1 cellular context compared by ENCODE assay signal in genomic region chr1:206824327-206824726, GRCh38.
TF ChIP-seq lines count a peak whose summit lies in the region.

No MANE protein-coding gene starts in this region.

TF ChIP-seq in K562, 482 proteins besides CTCF, POLR2A, EP300 and RAD21:
- no peak for TF ChIP-seq SREBF2 (CRISPR knock-in tag; IDR thresholded peaks at IDR 0.05)
- 0 out of 2 replicates have a peak, but pooled peaks have one; percentile 2 for TF ChIP-seq SPI1 (IDR thresholded peaks at IDR 0.05; ENCODE audit: borderline replicate concordance, low read depth, low read length)
- TF ChIP-seq, protein P1, sequence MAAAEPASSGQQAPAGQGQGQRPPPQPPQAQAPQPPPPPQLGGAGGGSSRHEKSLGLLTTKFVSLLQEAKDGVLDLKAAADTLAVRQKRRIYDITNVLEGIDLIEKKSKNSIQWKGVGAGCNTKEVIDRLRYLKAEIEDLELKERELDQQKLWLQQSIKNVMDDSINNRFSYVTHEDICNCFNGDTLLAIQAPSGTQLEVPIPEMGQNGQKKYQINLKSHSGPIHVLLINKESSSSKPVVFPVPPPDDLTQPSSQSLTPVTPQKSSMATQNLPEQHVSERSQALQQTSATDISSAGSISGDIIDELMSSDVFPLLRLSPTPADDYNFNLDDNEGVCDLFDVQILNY (CRISPR knock-in tag; IDR thresholded peaks at IDR 0.05), result no peak
- TF ChIP-seq COPS2 (conservative IDR thresholded peaks at IDR 0.05), result no peak
- no peak for TF ChIP-seq KAT7 (CRISPR knock-in tag; IDR thresholded peaks at IDR 0.05; ENCODE audit: borderline replicate concordance)
- TF ChIP-seq ATF7 (IDR thresholded peaks at IDR 0.05), result no peak
